In the genomic region with DNA sequence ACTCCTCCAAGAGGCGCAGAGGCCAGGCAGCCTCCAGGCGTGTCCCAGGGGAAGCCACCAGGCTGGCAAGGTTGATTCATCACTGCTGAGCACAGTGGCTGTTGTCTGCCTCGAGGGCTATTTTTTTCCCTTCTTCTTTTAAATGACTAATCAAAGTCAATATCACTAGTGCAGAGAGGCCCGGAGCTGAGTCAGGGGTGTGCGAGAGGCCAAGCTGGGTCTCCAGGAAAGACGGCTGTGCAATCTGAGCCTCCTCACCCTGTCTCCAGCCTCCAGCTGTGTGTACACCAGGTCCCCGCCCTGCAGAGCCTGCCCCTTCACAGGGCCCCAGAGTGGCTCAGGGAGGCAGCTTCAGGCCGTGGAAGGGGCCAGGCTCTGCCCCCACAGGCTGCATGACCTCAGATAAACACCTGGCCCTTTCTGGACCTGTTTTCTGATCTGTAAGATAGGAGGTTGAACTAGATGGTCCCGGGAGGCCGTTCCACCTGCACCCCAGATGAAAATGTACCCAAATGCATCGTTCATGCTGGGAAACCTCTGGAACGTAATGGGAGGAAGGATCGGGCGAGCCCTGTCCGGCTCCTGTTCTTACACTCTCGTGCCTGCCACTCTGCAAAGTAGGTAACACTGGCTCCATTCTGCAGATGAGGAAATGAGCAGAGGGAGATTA, we compare ENCODE assay signal across 1 cellular context.
TF ChIP-seq lines count a peak whose summit lies in the region.

No MANE protein-coding gene starts in this region.

TF ChIP-seq in HepG2, 621 proteins besides CTCF, POLR2A, EP300 and RAD21 (continued from another document and continues in another):
- TF ChIP-seq, protein P1, sequence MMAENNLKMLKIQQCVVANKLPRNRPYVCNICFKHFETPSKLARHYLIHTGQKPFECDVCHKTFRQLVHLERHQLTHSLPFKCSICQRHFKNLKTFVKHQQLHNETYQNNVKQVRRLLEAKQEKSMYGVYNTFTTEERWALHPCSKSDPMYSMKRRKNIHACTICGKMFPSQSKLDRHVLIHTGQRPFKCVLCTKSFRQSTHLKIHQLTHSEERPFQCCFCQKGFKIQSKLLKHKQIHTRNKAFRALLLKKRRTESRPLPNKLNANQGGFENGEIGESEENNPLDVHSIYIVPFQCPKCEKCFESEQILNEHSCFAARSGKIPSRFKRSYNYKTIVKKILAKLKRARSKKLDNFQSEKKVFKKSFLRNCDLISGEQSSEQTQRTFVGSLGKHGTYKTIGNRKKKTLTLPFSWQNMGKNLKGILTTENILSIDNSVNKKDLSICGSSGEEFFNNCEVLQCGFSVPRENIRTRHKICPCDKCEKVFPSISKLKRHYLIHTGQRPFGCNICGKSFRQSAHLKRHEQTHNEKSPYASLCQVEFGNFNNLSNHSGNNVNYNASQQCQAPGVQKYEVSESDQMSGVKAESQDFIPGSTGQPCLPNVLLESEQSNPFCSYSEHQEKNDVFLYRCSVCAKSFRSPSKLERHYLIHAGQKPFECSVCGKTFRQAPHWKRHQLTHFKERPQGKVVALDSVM (CRISPR knock-in tag; IDR thresholded peaks at IDR 0.05): peak; percentile 98
- no peak for TF ChIP-seq ZSCAN30 (CRISPR knock-in tag; IDR thresholded peaks at IDR 0.05)
- TF ChIP-seq SAP130 (CRISPR knock-in tag; IDR thresholded peaks at IDR 0.05; ENCODE audit: low read depth): peak; percentile 91
- TF ChIP-seq BCL6 (CRISPR knock-in tag; IDR thresholded peaks at IDR 0.05): peak; percentile 86
- TF ChIP-seq ZHX1 (CRISPR knock-in tag; IDR thresholded peaks at IDR 0.05; ENCODE audit: low read depth): no peak
- TF ChIP-seq CREM (IDR thresholded peaks at IDR 0.05): peak; percentile 45; the same call in 1 of the 2 replicates
- TF ChIP-seq CREM (CRISPR knock-in tag; IDR thresholded peaks at IDR 0.05): no peak
- no peak for TF ChIP-seq ZNF30 (CRISPR knock-in tag; IDR thresholded peaks at IDR 0.05)
- no peak for TF ChIP-seq BRD4 (CRISPR knock-in tag; IDR thresholded peaks at IDR 0.05)
- TF ChIP-seq, protein P2, sequence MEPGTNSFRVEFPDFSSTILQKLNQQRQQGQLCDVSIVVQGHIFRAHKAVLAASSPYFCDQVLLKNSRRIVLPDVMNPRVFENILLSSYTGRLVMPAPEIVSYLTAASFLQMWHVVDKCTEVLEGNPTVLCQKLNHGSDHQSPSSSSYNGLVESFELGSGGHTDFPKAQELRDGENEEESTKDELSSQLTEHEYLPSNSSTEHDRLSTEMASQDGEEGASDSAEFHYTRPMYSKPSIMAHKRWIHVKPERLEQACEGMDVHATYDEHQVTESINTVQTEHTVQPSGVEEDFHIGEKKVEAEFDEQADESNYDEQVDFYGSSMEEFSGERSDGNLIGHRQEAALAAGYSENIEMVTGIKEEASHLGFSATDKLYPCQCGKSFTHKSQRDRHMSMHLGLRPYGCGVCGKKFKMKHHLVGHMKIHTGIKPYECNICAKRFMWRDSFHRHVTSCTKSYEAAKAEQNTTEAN (CRISPR knock-in tag; conservative IDR thresholded peaks at IDR 0.05): 0 out of 2 replicates have a peak, but pooled peaks have one; percentile 44
- peak; percentile 49; the same call in 1 of the 2 replicates for TF ChIP-seq TARDBP (CRISPR knock-in tag; IDR thresholded peaks at IDR 0.05)
- no peak for TF ChIP-seq PTBP1 (IDR thresholded peaks at IDR 0.05; ENCODE audit: low read depth, low read length, poor library complexity, severe bottlenecking)
- TF ChIP-seq ZBTB4 (CRISPR knock-in tag; IDR thresholded peaks at IDR 0.05; ENCODE audit: borderline replicate concordance): no peak
- 0 out of 2 replicates have a peak, but pooled peaks have one; percentile 50 for TF ChIP-seq ZBTB38 (CRISPR knock-in tag; IDR thresholded peaks at IDR 0.05)
- TF ChIP-seq MTA1 (CRISPR knock-in tag; IDR thresholded peaks at IDR 0.05; ENCODE audit: borderline replicate concordance): peak; percentile 74; the same call in 1 of the 2 replicates
- TF ChIP-seq ZNF496 (CRISPR knock-in tag; IDR thresholded peaks at IDR 0.05; ENCODE audit: insufficient replicate concordance): no peak
- peak; percentile 16; the same call in 1 of the 2 replicates for TF ChIP-seq MAZ (IDR thresholded peaks at IDR 0.05; ENCODE audit: borderline replicate concordance, low read depth, low read length)
- no peak for TF ChIP-seq MAZ (CRISPR knock-in tag; IDR thresholded peaks at IDR 0.05; ENCODE audit: low read depth)
- no peak for TF ChIP-seq ZBTB39 (CRISPR knock-in tag; IDR thresholded peaks at IDR 0.05)
- TF ChIP-seq FOXP4 (CRISPR knock-in tag; IDR thresholded peaks at IDR 0.05): peak; percentile 46
- TF ChIP-seq, protein P3, sequence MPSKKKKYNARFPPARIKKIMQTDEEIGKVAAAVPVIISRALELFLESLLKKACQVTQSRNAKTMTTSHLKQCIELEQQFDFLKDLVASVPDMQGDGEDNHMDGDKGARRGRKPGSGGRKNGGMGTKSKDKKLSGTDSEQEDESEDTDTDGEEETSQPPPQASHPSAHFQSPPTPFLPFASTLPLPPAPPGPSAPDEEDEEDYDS (CRISPR knock-in tag; IDR thresholded peaks at IDR 0.05): 0 out of 2 replicates have a peak, but pooled peaks have one; percentile 17
- TF ChIP-seq ATF7 (IDR thresholded peaks at IDR 0.05): no peak
- no peak for TF ChIP-seq ATF7 (CRISPR knock-in tag; IDR thresholded peaks at IDR 0.05)
- TF ChIP-seq RXRB (CRISPR knock-in tag; IDR thresholded peaks at IDR 0.05; ENCODE audit: borderline replicate concordance): peak; percentile 81
- TF ChIP-seq ZNF407 (CRISPR knock-in tag; IDR thresholded peaks at IDR 0.05; ENCODE audit: not compliant biosample characterization): peak; percentile 60
- no peak for TF ChIP-seq SP1 (IDR thresholded peaks at IDR 0.05)
- TF ChIP-seq SP1 (CRISPR knock-in tag; IDR thresholded peaks at IDR 0.05): 0 out of 2 replicates have a peak, but pooled peaks have one; percentile 36
- 0 out of 2 replicates have a peak, but pooled peaks have one; percentile 45 for TF ChIP-seq KDM4B (CRISPR knock-in tag; IDR thresholded peaks at IDR 0.05)
- peak; percentile 22; the same call in 1 of the 2 replicates for TF ChIP-seq HNF4A (CRISPR knock-in tag; IDR thresholded peaks at IDR 0.05)
- no peak; the same call in 1 of the 2 replicates for TF ChIP-seq KDM1A (CRISPR knock-in tag; IDR thresholded peaks at IDR 0.05)
